In the genomic region with DNA sequence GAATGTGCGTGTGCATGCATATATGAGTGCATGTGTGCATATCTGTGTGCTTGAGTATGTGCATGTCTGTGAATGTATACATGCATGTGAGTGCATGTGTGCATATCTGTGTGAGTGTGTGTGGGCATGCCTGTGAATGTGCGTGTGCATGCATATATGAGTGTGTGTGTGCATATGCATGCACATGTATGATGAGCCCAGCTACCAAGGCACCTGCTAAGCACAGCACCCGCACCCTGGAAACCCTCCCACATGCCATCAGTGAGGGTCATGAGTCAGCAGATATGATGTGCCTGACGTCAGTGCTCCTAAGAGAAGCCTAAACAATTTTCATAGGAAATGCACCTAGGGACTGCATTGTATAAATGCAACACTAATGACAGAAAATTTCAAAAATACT, we compare ENCODE assay signal across 16 cellular contexts.
"Had no signal": no experiment of that assay in that cellular context is flagged by ENCODE, and none has a peak within 500 bp of the region (broad histone marks: within the 10 kb centered on the region; RNA-seq: fewer than 3 reads in every experiment).

No MANE protein-coding gene starts in this region.

- H3K36me3 ChIP-seq: left lung, ovary, thoracic aorta, upper lobe of right lung had no signal

- H3K9me3 ChIP-seq: left lung, mucosa of descending colon, ovary, thoracic aorta, upper lobe of right lung had no signal

- H3K4me1 ChIP-seq: left lung, upper lobe of right lung had no signal

- H3K27ac ChIP-seq: hepatocyte, left lung, ovary, thoracic aorta, upper lobe of right lung had no signal

- DNase-seq: activated CD4-positive, alpha-beta memory T cell treated with anti-CD3 and anti-CD28 coated beads for 36 hours; activated CD4-positive, alpha-beta T cell treated with anti-CD3 and anti-CD28 coated beads for 36 hours; activated naive CD4-positive, alpha-beta T cell treated with anti-CD3 and anti-CD28 coated beads for 36 hours; activated T-cell treated with anti-CD3 and anti-CD28 coated beads for 4 hours; dermis blood vessel endothelial cell; naive B cell; stimulated activated naive B cell treated with anti-CD40 and anti-IgM and Interleukin-4, amounts not matched to agents 10 μg/mL and 1 μg/mL and 100 μg/mL, for 72 hours had no signal

- ATAC-seq: activated CD4-positive, alpha-beta T cell treated with anti-CD3 and anti-CD28 coated beads for 36 hours; left lung; mucosa of descending colon; sciatic nerve; stimulated activated naive B cell treated with anti-CD40 and anti-IgM and Interleukin-4, amounts not matched to agents 10 μg/mL and 1 μg/mL and 100 μg/mL, for 72 hours; upper lobe of right lung had no signal

- H3K27me3 ChIP-seq: hepatocyte, ovary had no signal

- FAIRE-seq: islet of Langerhans, TTC549 had no signal

- H3K4me3 ChIP-seq: hepatocyte, left lung, mucosa of descending colon, ovary, thoracic aorta, upper lobe of right lung had no signal
